19 cellular contexts compared by ENCODE assay signal in genomic region chr9:107674937-107675277, GRCh38.
DNase-seq lines count a peak whose midpoint lies in the region; ATAC-seq and TF ChIP-seq lines count a peak whose summit lies in the region.
"Had no signal": no experiment of that assay in that cellular context is flagged by ENCODE, and none has a peak within 500 bp of the region (broad histone marks: within the 10 kb centered on the region; RNA-seq: fewer than 3 reads in every experiment).

No MANE protein-coding gene starts in this region.

- dilution Hi-C loops in mammary epithelial cell (cut with HindIII; ENCODE audit: low sequenced_read_pairs): no loop called here

- no peaks in the 10 kb centered on the region for H3K27me3 Mint-ChIP-seq in MCF 10A (ENCODE audit: insufficient read depth, unreplicated experiment)
- no peaks in the 10 kb centered on the region for H3K27me3 Mint-ChIP-seq in dendritic cell treated with granulocyte-macrophage colony-stimulating factor and Interleukin-4, amounts not matched to agents 40 ng/mL and 50 ng/mL, for 4 days
- peaks cover 0 to 5% (median 0%) of the 10 kb centered on the region in 5 donors for H3K27me3 Mint-ChIP-seq in naive thymus-derived CD8-positive, alpha-beta T cell
- H3K27me3 Mint-ChIP-seq: activated CD8-positive, alpha-beta T cell treated with anti-CD3 and anti-CD28 coated beads for 36 hours; activated naive CD4-positive, alpha-beta T cell treated with anti-CD3 and anti-CD28 coated beads, Interleukin-2, amount 50 U/mL, for 24 hours; T-cell had no signal

- H3K27me3 ChIP-seq in mammary epithelial cell (ENCODE audit: insufficient read depth, low read length): no peaks in the 10 kb centered on the region
- H3K27me3 ChIP-seq: stomach had no signal

- no peak overlapping the region for H3K4me3 Mint-ChIP-seq in MCF 10A (ENCODE audit: unreplicated experiment)
- peak overlapping the region; percentile 48 for H3K4me3 Mint-ChIP-seq in dendritic cell treated with granulocyte-macrophage colony-stimulating factor and Interleukin-4, amounts not matched to agents 40 ng/mL and 50 ng/mL, for 4 days
- H3K4me3 Mint-ChIP-seq in naive thymus-derived CD8-positive, alpha-beta T cell: no peak overlapping the region
- H3K4me3 Mint-ChIP-seq: activated CD8-positive, alpha-beta T cell treated with anti-CD3 and anti-CD28 coated beads for 36 hours; activated naive CD4-positive, alpha-beta T cell treated with anti-CD3 and anti-CD28 coated beads, Interleukin-2, amount 50 U/mL, for 24 hours; T-cell had no signal

- no peaks in the 10 kb centered on the region for H3K4me1 ChIP-seq in mammary epithelial cell (ENCODE audit: insufficient read depth, low read length)
- H3K4me1 ChIP-seq: parathyroid adenoma, stomach had no signal

- H3K9ac ChIP-seq in mammary epithelial cell (ENCODE audit: insufficient read depth, low read length): no peak overlapping the region
- H3K9ac ChIP-seq: parathyroid adenoma had no signal

- WGBS in mammary epithelial cell (ENCODE audit: low coverage, missing lambda C conversion rate): 100% methylated on average over 1 of the region's 2 CpGs
- WGBS in lower leg skin, 2 donors: 58 to 60% methylated on average over 2 of the region's 2 CpGs

- H3K9me3 ChIP-seq in mammary epithelial cell (replicated peaks; ENCODE audit: insufficient read depth, low read length): no peaks in the 10 kb centered on the region
- H3K9me3 ChIP-seq: stomach had no signal

- no peaks in the 10 kb centered on the region for H3K36me3 ChIP-seq in mammary epithelial cell (ENCODE audit: insufficient read depth, low read length)
- H3K36me3 ChIP-seq: stomach had no signal

- H3K4me3 ChIP-seq in mammary epithelial cell (replicated peaks in 1 of 3; ENCODE audit: insufficient read depth in 1 of 3, low read depth in 2 of 3, low read length in 3 of 3) (no peak overlapping the region), lower leg skin (ENCODE audit: low read depth, poor library complexity, severe bottlenecking) (no peak overlapping the region)
- H3K4me3 ChIP-seq: stomach had no signal

- ATAC-seq in naive thymus-derived CD8-positive, alpha-beta T cell: no peak
- ATAC-seq: activated CD8-positive, alpha-beta T cell treated with anti-CD3 and anti-CD28 coated beads for 36 hours; T-cell had no signal

- peak; percentile 22 for DNase-seq in MCF 10A (ENCODE audit: unreplicated experiment)
- no peak for DNase-seq in mammary epithelial cell
- peak; percentile 62 to 92 for DNase-seq in lower leg skin (ENCODE audit: low spot score in 2 of 2)
- peak; percentile 45 for DNase-seq in ureter (ENCODE audit: low spot score)
- DNase-seq in naive thymus-derived CD8-positive, alpha-beta T cell: no peak
- DNase-seq in T-helper 9 cell: no peak
- DNase-seq in SHP77 (lab: John Stamatoyannopoulos, UW): no peak
- DNase-seq: 8988T; cerebellar nuclear complex; DMS53; NCI-H1417; NCI-H82; stimulated activated CD4-positive, alpha-beta T cell treated with anti-CD3 and anti-CD28 coated beads, Interleukin-4, amount 100 ng/mL, for 24 hours; stomach had no signal

- intact Hi-C loops in MCF 10A (cut with micrococcal nuclease): no loop called here
- intact Hi-C loops in mammary epithelial cell (cut with micrococcal nuclease): no loop called here
- intact Hi-C loops in dendritic cell treated with granulocyte-macrophage colony-stimulating factor and Interleukin-4, amounts not matched to agents 40 ng/mL and 50 ng/mL, for 4 days (cut with micrococcal nuclease): loop anchor here (2.0 to 5.0 kb wide), 2 partner anchors 36 to 188 kb away; partner anchors contain the start of gene KLF4
- intact Hi-C loops in lower leg skin (cut with DNase I; ENCODE audit: low total_unique reads): no loop called here

- no peak overlapping the region for H3K27ac ChIP-seq in mammary epithelial cell (ENCODE audit: insufficient read depth, low read depth, low read length)
- H3K27ac ChIP-seq: parathyroid adenoma had no signal

- TF ChIP-seq CTCF in MCF 10A (IDR thresholded peaks at IDR 0.05; ENCODE audit: unreplicated experiment) (no peak), mammary epithelial cell (conservative IDR thresholded peaks at IDR 0.05 in 1 of 2, IDR thresholded peaks at IDR 0.05 in 1 of 2; ENCODE audit: extremely low read depth in 1 of 2, insufficient read depth in 1 of 2, low read depth in 1 of 2, low read length in 2 of 2) (no peak), lower leg skin (IDR thresholded peaks at IDR 0.05) (no peak)

- no peak overlapping the region for H3K4me2 ChIP-seq in mammary epithelial cell (ENCODE audit: insufficient read depth, low read depth, low read length)

- CTCF ChIA-PET in MCF 10A (lab: Yijun Ruan, JAX) (interaction anchor here (0.6 to 0.7 kb wide), 2 partner anchors 15 to 180 kb away, joined by 3 read pairs; no protein-coding TSS in a partner anchor), mammary epithelial cell (lab: Charles Lee; ENCODE audit: low non-redundant PET) (no interaction called here)

- H3K36me3 Mint-ChIP-seq in MCF 10A (ENCODE audit: insufficient read depth, unreplicated experiment): no peaks in the 10 kb centered on the region
- H3K36me3 Mint-ChIP-seq in dendritic cell treated with granulocyte-macrophage colony-stimulating factor and Interleukin-4, amounts not matched to agents 40 ng/mL and 50 ng/mL, for 4 days (ENCODE audit: low read depth): no peaks in the 10 kb centered on the region
- no peaks in the 10 kb centered on the region for H3K36me3 Mint-ChIP-seq in naive thymus-derived CD8-positive, alpha-beta T cell
- H3K36me3 Mint-ChIP-seq: activated naive CD4-positive, alpha-beta T cell treated with anti-CD3 and anti-CD28 coated beads, Interleukin-2, amount 50 U/mL, for 24 hours; T-cell had no signal

- POLR2A ChIA-PET in MCF 10A (lab: Yijun Ruan, JAX): interaction anchor here (0.7 kb wide), 1 partner anchor 59 kb away, joined by 3 read pairs; no protein-coding TSS in a partner anchor
- POLR2A ChIA-PET in naive thymus-derived CD8-positive, alpha-beta T cell (lab: Charles Lee): no interaction called here

- no peak for TF ChIP-seq POLR2A in lower leg skin (IDR thresholded peaks at IDR 0.05)

- in situ Hi-C loops in mammary epithelial cell (cut with MboI; ENCODE audit: low sequenced_read_pairs in 2 of 2): no loop called here

- no TSS peak for BruUV-seq in MCF 10A (replicated peaks; lab: Mats Ljungman, UMichigan)
- BruUV-seq in mammary epithelial cell (replicated peaks; lab: Mats Ljungman, UMichigan): no TSS peak

- H2AFZ ChIP-seq in mammary epithelial cell (ENCODE audit: low read depth, low read length): no peak overlapping the region
- H2AFZ ChIP-seq: parathyroid adenoma had no signal

- H3K4me1 Mint-ChIP-seq in MCF 10A (ENCODE audit: insufficient read depth, unreplicated experiment): no peaks in the 10 kb centered on the region
- peaks cover 47% of the 10 kb centered on the region for H3K4me1 Mint-ChIP-seq in dendritic cell treated with granulocyte-macrophage colony-stimulating factor and Interleukin-4, amounts not matched to agents 40 ng/mL and 50 ng/mL, for 4 days (ENCODE audit: low read depth)
- H3K4me1 Mint-ChIP-seq in naive thymus-derived CD8-positive, alpha-beta T cell: peaks cover 0 to 2% (median 0%) of the 10 kb centered on the region in 4 donors
- H3K4me1 Mint-ChIP-seq: activated naive CD4-positive, alpha-beta T cell treated with anti-CD3 and anti-CD28 coated beads, Interleukin-2, amount 50 U/mL, for 24 hours; T-cell had no signal

- H4K20me1 ChIP-seq in mammary epithelial cell (ENCODE audit: insufficient read depth, low read length): no peaks in the 10 kb centered on the region

- no peaks in the 10 kb centered on the region for H3K9me3 Mint-ChIP-seq in MCF 10A (ENCODE audit: unreplicated experiment)
- no peaks in the 10 kb centered on the region for H3K9me3 Mint-ChIP-seq in dendritic cell treated with granulocyte-macrophage colony-stimulating factor and Interleukin-4, amounts not matched to agents 40 ng/mL and 50 ng/mL, for 4 days
- H3K9me3 Mint-ChIP-seq in naive thymus-derived CD8-positive, alpha-beta T cell: peaks cover 0 to 11% (median 0%) of the 10 kb centered on the region in 9 donors
- H3K9me3 Mint-ChIP-seq: activated CD8-positive, alpha-beta T cell treated with anti-CD3 and anti-CD28 coated beads for 36 hours; activated naive CD4-positive, alpha-beta T cell treated with anti-CD3 and anti-CD28 coated beads, Interleukin-2, amount 50 U/mL, for 24 hours; T-cell had no signal

- peak overlapping the region; percentile 3 for H3K27ac Mint-ChIP-seq in MCF 10A (ENCODE audit: low read depth, unreplicated experiment)
- H3K27ac Mint-ChIP-seq in dendritic cell treated with granulocyte-macrophage colony-stimulating factor and Interleukin-4, amounts not matched to agents 40 ng/mL and 50 ng/mL, for 4 days: peak overlapping the region; percentile 96
- no peak overlapping the region for H3K27ac Mint-ChIP-seq in naive thymus-derived CD8-positive, alpha-beta T cell
- H3K27ac Mint-ChIP-seq: activated CD8-positive, alpha-beta T cell treated with anti-CD3 and anti-CD28 coated beads for 36 hours; activated naive CD4-positive, alpha-beta T cell treated with anti-CD3 and anti-CD28 coated beads, Interleukin-2, amount 50 U/mL, for 24 hours; T-cell had no signal

- no peaks in the 10 kb centered on the region for H3K79me2 ChIP-seq in mammary epithelial cell (ENCODE audit: insufficient read depth, low read length)
- H3K79me2 ChIP-seq: parathyroid adenoma had no signal

Comparison
In these comparisons a context has a peak if more than half of its experiments do, and no peak if none do; other contexts are left out.
1. DNase-seq: peak in MCF 10A (single experiment), lower leg skin (2 of 2) and ureter (single experiment); none in mammary epithelial cell (single experiment), naive thymus-derived CD8-positive, alpha-beta T cell (0 of 10), T-helper 9 cell (single experiment) and SHP77 (0 of 2).
2. H3K27ac Mint-ChIP-seq: peak in MCF 10A (single experiment) and dendritic cell treated with granulocyte-macrophage colony-stimulating factor and Interleukin-4, amounts not matched to agents 40 ng/mL and 50 ng/mL, for 4 days (single experiment); none in naive thymus-derived CD8-positive, alpha-beta T cell (0 of 10).